1 cellular context compared by ENCODE assay signal in the genomic region with DNA sequence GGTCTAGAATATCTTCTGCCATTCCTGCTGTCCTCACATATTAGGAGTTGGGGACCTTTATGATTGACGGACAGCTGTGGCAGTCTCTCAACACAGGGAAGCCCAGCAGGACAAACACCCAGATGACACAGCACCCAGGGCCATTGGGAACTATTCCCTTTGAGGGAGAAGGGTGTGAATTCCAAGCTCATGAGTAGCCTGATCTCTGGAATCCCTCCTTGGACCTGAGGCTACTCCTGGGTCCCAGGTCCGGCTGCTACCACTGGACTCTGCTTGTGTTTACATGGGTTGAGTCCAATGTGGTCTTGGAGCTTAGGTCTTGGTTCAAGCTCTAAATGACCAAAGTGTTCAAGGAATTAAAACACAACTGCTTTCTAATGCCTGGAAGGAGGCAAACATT.
TF ChIP-seq lines count a peak whose summit lies in the region.

No MANE protein-coding gene starts in this region.

TF ChIP-seq in HCT116, 20 proteins besides CTCF, POLR2A, EP300 and RAD21 (continued from another document):
- TF ChIP-seq YY1 (IDR thresholded peaks at IDR 0.05; ENCODE audit: extremely low read depth, insufficient replicate concordance, low read depth, low read length) (no peak), SP1 (IDR thresholded peaks at IDR 0.05; ENCODE audit: low read depth) (no peak)
